Comparison of ENCODE assay signal across 8 cellular contexts in the genomic region with DNA sequence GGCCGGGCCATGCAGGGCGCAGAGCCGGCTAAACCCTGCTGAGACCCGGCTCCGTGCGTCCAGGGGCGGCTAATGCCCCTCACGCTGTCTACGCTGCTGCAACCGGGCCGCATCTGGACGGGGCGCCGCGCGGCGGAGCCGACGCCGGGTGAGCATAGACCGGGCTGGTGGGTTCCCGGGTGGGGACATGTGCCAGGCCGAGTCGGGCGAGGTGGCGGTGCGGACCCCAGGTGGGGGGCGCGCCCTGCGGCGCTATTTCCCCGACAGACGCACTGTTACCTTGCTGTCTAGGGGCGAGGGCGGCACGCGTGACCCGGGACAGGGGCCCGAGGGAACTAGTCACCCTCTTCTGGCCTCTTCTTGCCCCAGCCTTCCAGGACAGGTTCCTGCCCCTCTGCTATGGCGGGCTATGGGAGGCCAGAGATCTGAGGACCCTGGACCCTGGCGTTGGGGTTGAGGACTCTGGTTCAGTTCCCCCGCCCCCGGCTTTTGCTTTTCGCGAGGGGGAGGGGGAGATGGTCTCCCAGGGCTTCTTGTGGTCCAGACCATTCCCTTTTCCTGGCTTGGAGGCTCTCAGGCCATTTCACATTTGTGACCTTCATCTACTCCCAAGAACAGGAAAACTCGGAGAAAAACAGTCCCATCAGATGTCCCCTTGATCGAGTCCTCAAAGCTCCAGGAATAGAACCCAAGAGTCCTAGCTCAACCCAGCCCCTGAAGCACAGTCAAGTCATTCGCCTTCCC. TPM values are rescaled to one million over a fixed set of nuclear protein-coding genes. Genes with fewer than 3 reads are reported as not detected.
DNase-seq lines count a peak whose midpoint lies in the region; ATAC-seq and TF ChIP-seq lines count a peak whose summit lies in the region.

No MANE protein-coding gene starts in this region.

- ATAC-seq in GM21717 (IDR thresholded peaks at IDR 0.05; ENCODE audit: unreplicated experiment) = peak; percentile 34
- peak; percentile 34 for ATAC-seq in mucosa of descending colon

- no peaks in the 10 kb centered on the region for H3K36me3 ChIP-seq in mucosa of descending colon (ENCODE audit: low read depth)
- H3K36me3 ChIP-seq in vagina = peaks cover 0 to 27% of the 10 kb centered on the region in 2 donors

- H3K9me3 ChIP-seq in mucosa of descending colon = no peaks in the 10 kb centered on the region
- no peaks in the 10 kb centered on the region for H3K9me3 ChIP-seq in vagina

- peak overlapping the region; percentile 79 for H3K27ac ChIP-seq in vagina

- TF ChIP-seq POLR2A in vagina (IDR thresholded peaks at IDR 0.05) = no peak

- H3K4me3 ChIP-seq in choroid plexus epithelial cell (ENCODE audit: low read depth, low read length) = peak overlapping the region; percentile 71
- peak overlapping the region; percentile 68 for H3K4me3 ChIP-seq in mucosa of descending colon
- peak overlapping the region; percentile 84 to 88 for H3K4me3 ChIP-seq in vagina

- intact Hi-C loops in mucosa of descending colon (cut with DNase I, micrococcal nuclease) = no loop called here
- intact Hi-C loops in vagina (cut with DNase I) = no loop called here

- DNase-seq in Caki2 (ENCODE audit: low read depth) (peak; percentile 22), NCI-H1092 treated with DMSO at 0.1 percent for 48 hours (lab: John Stamatoyannopoulos, UW) (peak; percentile 23), choroid plexus epithelial cell (ENCODE audit: low read depth) (no peak), mucosa of descending colon (peak in 1 of 3 donors; percentile 30), vagina (ENCODE audit: extremely low spot score in 2 of 2) (no peak), 8988T (no peak)
- no peak for DNase-seq in stimulated activated CD4-positive, alpha-beta T cell treated with anti-CD3 and anti-CD28 coated beads, Interleukin-15, amount 100 ng/mL, for 24 hours

- TF ChIP-seq CTCF in choroid plexus epithelial cell (conservative IDR thresholded peaks at IDR 0.05; ENCODE audit: low read depth, low read length) (no peak), mucosa of descending colon (IDR thresholded peaks at IDR 0.05) (no peak), vagina (IDR thresholded peaks at IDR 0.05) (no peak)

- in situ Hi-C loops in Caki2 (cut with HindIII; ENCODE audit: low pct_unique_long_range_greater_than_20kb, low sequenced_read_pairs) = no loop called here

- no peaks in the 10 kb centered on the region for H3K4me1 ChIP-seq in mucosa of descending colon (ENCODE audit: low read depth)
- H3K4me1 ChIP-seq in vagina = peaks cover 14% of the 10 kb centered on the region

- H3K27me3 ChIP-seq in vagina = no peaks in the 10 kb centered on the region

RNA-seq across cellular contexts. Expression of a gene that starts 0.5 kb away (rescaled TPM):
- 18.8 and 22.0 TPM in 2 replicates for total RNA-seq in Caki2 (2014; rRNA removed; shearing (Covaris generic); ENCODE audit: low replicate concordance)
- 10 to 100 TPM; 36.5 to 46.8 (median 39.9) TPM for total RNA-seq in mucosa of descending colon
- total RNA-seq in vagina = 28.0 TPM

RNA-seq across cellular contexts. Expression of a gene that starts 18.2 kb away (rescaled TPM):
- 76.4 and 85.3 TPM in 2 replicates for total RNA-seq in Caki2 (2014; rRNA removed; shearing (Covaris generic); ENCODE audit: low replicate concordance)
- 10 to 100 TPM; 43.2 to 63.9 (median 59.1) TPM for total RNA-seq in mucosa of descending colon
- total RNA-seq in vagina = 42.0 TPM

RNA-seq across cellular contexts. Expression of a gene that starts 18.6 kb away (rescaled TPM):
- 17.2 and 29.2 TPM in 2 replicates for total RNA-seq in Caki2 (2014; rRNA removed; shearing (Covaris generic); ENCODE audit: low replicate concordance)
- total RNA-seq in mucosa of descending colon (10 to 100 TPM; 18.8 to 27.5 (median 24.3) TPM), vagina (11.3 TPM)

RNA-seq across cellular contexts. Expression of a gene that starts 30.3 kb away (rescaled TPM):
- 71.8 and 107 TPM in 2 replicates for total RNA-seq in Caki2 (2014; rRNA removed; shearing (Covaris generic); ENCODE audit: low replicate concordance)
- total RNA-seq in mucosa of descending colon (10 to 100 TPM; 49.3 to 57.9 (median 51.8) TPM), vagina (15.2 TPM)

Comparison
In these comparisons a context has a peak if more than half of its experiments do, and no peak if none do; other contexts are left out.
1. DNase-seq: peak in Caki2 (single experiment) and NCI-H1092 treated with DMSO at 0.1 percent for 48 hours (single experiment); none in choroid plexus epithelial cell (single experiment), vagina (0 of 2), stimulated activated CD4-positive, alpha-beta T cell treated with anti-CD3 and anti-CD28 coated beads, Interleukin-15, amount 100 ng/mL, for 24 hours (single experiment) and 8988T (single experiment).
2. Peak in every context shown above with its lines, with median percentiles within 50 percentile points of each other: H3K4me3 ChIP-seq.